In genomic region chr14:74941676-74942097, GRCh38 we compare ENCODE assay signal across 8 cellular contexts. TPM values are rescaled to one million over a fixed set of nuclear protein-coding genes. Genes with fewer than 3 reads are reported as not detected.
DNase-seq lines count a peak whose midpoint lies in the region; ATAC-seq and TF ChIP-seq lines count a peak whose summit lies in the region.

No MANE protein-coding gene starts in this region.

- peak overlapping the region; percentile 58 for H3K4me3 ChIP-seq in GM12875 (ENCODE audit: low read depth, low read length)
- peak overlapping the region in 1 of 4 donors; percentile 5 for H3K4me3 ChIP-seq in stomach
- H3K4me3 ChIP-seq in HAP-1, result no peak overlapping the region

- H3K4me1 ChIP-seq in stomach (peaks cover 29 to 52% (median 47%) of the 10 kb centered on the region in 4 donors), HAP-1 (no peaks in the 10 kb centered on the region)

- H3K4me3 Mint-ChIP-seq in dendritic cell treated with granulocyte-macrophage colony-stimulating factor and Interleukin-4, amounts not matched to agents 40 ng/mL and 50 ng/mL, for 4 days, result peak overlapping the region; percentile 68
- peak overlapping the region; percentile 65 to 88 (median 77) for H3K4me3 Mint-ChIP-seq in naive B cell

- peak; percentile 82 for DNase-seq in activated CD4-positive, alpha-beta T cell treated with anti-CD3 and anti-CD28 coated beads for 48 hours
- DNase-seq in naive B cell (peak; percentile 19), stomach (no peak), NCI-H748 treated with DMSO at 0.1 percent for 48 hours (lab: John Stamatoyannopoulos, UW) (no peak), HAP-1 (ENCODE audit: low spot score in 2 of 2) (no peak)

- in situ Hi-C loops in HAP-1 (cut with MboI; ENCODE audit: low sequenced_read_pairs), result loop anchor here (25.0 kb wide), 1 partner anchor 146 kb away; no protein-coding TSS in a partner anchor

- H3K9me3 Mint-ChIP-seq in dendritic cell treated with granulocyte-macrophage colony-stimulating factor and Interleukin-4, amounts not matched to agents 40 ng/mL and 50 ng/mL, for 4 days, result peaks cover 9% of the 10 kb centered on the region
- peaks cover 0 to 1% (median 0%) of the 10 kb centered on the region in 7 donors for H3K9me3 Mint-ChIP-seq in naive B cell

- ATAC-seq in HG03342 (IDR thresholded peaks at IDR 0.05; ENCODE audit: unreplicated experiment) (peak; percentile 61), naive B cell (ENCODE audit: low read depth in 2 of 2) (peak; percentile 7 to 9)

- H3K27me3 ChIP-seq in stomach, result no peaks in the 10 kb centered on the region
- no peaks in the 10 kb centered on the region for H3K27me3 ChIP-seq in HAP-1 (ENCODE audit: low read depth)

- peaks cover 70% of the 10 kb centered on the region for H3K4me1 Mint-ChIP-seq in dendritic cell treated with granulocyte-macrophage colony-stimulating factor and Interleukin-4, amounts not matched to agents 40 ng/mL and 50 ng/mL, for 4 days (ENCODE audit: low read depth)
- peaks cover 52 to 57% (median 54%) of the 10 kb centered on the region in 3 donors for H3K4me1 Mint-ChIP-seq in naive B cell

- TF ChIP-seq EP300 in stomach (IDR thresholded peaks at IDR 0.05), result no peak

- H3K36me3 ChIP-seq in stomach, result no peaks in the 10 kb centered on the region
- no peaks in the 10 kb centered on the region for H3K36me3 ChIP-seq in HAP-1 (replicated peaks)

- H3K27me3 Mint-ChIP-seq in dendritic cell treated with granulocyte-macrophage colony-stimulating factor and Interleukin-4, amounts not matched to agents 40 ng/mL and 50 ng/mL, for 4 days, result peaks cover 2% of the 10 kb centered on the region
- H3K27me3 Mint-ChIP-seq in naive B cell, result no peaks in the 10 kb centered on the region

- no peak for TF ChIP-seq POLR2A in stomach (IDR thresholded peaks at IDR 0.05)

- intact Hi-C loops in dendritic cell treated with granulocyte-macrophage colony-stimulating factor and Interleukin-4, amounts not matched to agents 40 ng/mL and 50 ng/mL, for 4 days (cut with micrococcal nuclease), result no loop called here
- intact Hi-C loops in stomach (cut with DNase I; ENCODE audit: low total_unique reads), result no loop called here

- H3K27ac ChIP-seq in stomach, result peak overlapping the region; percentile 55 to 86 (median 83)

- H3K36me3 Mint-ChIP-seq in dendritic cell treated with granulocyte-macrophage colony-stimulating factor and Interleukin-4, amounts not matched to agents 40 ng/mL and 50 ng/mL, for 4 days (ENCODE audit: low read depth), result no peaks in the 10 kb centered on the region
- H3K36me3 Mint-ChIP-seq in naive B cell, result no peaks in the 10 kb centered on the region

- TF ChIP-seq CTCF in GM12875 (IDR thresholded peaks at IDR 0.05; ENCODE audit: borderline replicate concordance, insufficient read depth, low read depth, low read length), result no peak
- TF ChIP-seq CTCF in stomach (IDR thresholded peaks at IDR 0.05), result no peak

- 17 to 46% (median 27%) methylated on average over 10 to 13 of the region's 13 CpGs for WGBS in stomach, 5 donors

- no peaks in the 10 kb centered on the region for H3K9me3 ChIP-seq in stomach
- H3K9me3 ChIP-seq in HAP-1, result no peaks in the 10 kb centered on the region

- H3K27ac Mint-ChIP-seq in dendritic cell treated with granulocyte-macrophage colony-stimulating factor and Interleukin-4, amounts not matched to agents 40 ng/mL and 50 ng/mL, for 4 days, result peak overlapping the region; percentile 98
- peak overlapping the region; percentile 87 to 94 (median 91) for H3K27ac Mint-ChIP-seq in naive B cell

RNA-seq across cellular contexts. Expression of gene PGF, which starts 13.7 kb away (rescaled TPM):
- polyA plus RNA-seq in naive B cell (ENCODE audit: low read depth in 6 of 6), result under 1 TPM in 4 of 6 donors, not detected in 2; 0.13 to 0.65 (median 0.15) TPM
- 10 to 100 TPM in 1 of 5 donors, 1 to 10 TPM in 3, not detected in 1; 1.8 to 13.3 (median 8.1) TPM for total RNA-seq in stomach
- polyA plus RNA-seq in stomach, result 1 to 10 TPM; 3.7 to 7.2 (median 4.8) TPM

RNA-seq across cellular contexts. Expression of gene RPS6KL1, which starts 18.6 kb away (rescaled TPM):
- polyA plus RNA-seq in naive B cell (ENCODE audit: low read depth in 6 of 6) (under 1 TPM in 2 of 6 donors, not detected in 4; 0.34 to 0.42 TPM), stomach (1 to 10 TPM in 2 of 3 donors, under 1 TPM in 1; 0.92 to 2.5 (median 2.0) TPM)
- 1 to 10 TPM in 2 of 5 donors, not detected in 3; 1.3 to 2.0 TPM for total RNA-seq in stomach

RNA-seq across cellular contexts. Expression of gene DLST, which starts 60.0 kb away (rescaled TPM):
- polyA plus RNA-seq in naive B cell (ENCODE audit: low read depth in 6 of 6) (10 to 100 TPM in 1 of 6 donors, 1 to 10 TPM in 5; 6.6 to 10.5 (median 8.2) TPM), stomach (10 to 100 TPM; 42.0 to 64.8 (median 45.9) TPM)
- total RNA-seq in stomach, result 100 to 1,000 TPM in 2 of 5 donors, 10 to 100 TPM in 3; 25.1 to 125 (median 88.5) TPM

Comparison
In these comparisons a context has a peak if more than half of its experiments do, and no peak if none do; other contexts are left out.
1. DNase-seq: peak in activated CD4-positive, alpha-beta T cell treated with anti-CD3 and anti-CD28 coated beads for 48 hours (single experiment) and naive B cell (single experiment); none in stomach (single experiment), NCI-H748 treated with DMSO at 0.1 percent for 48 hours (single experiment) and HAP-1 (0 of 2).